Comparison of ENCODE assay signal across 16 cellular contexts in the genomic region with DNA sequence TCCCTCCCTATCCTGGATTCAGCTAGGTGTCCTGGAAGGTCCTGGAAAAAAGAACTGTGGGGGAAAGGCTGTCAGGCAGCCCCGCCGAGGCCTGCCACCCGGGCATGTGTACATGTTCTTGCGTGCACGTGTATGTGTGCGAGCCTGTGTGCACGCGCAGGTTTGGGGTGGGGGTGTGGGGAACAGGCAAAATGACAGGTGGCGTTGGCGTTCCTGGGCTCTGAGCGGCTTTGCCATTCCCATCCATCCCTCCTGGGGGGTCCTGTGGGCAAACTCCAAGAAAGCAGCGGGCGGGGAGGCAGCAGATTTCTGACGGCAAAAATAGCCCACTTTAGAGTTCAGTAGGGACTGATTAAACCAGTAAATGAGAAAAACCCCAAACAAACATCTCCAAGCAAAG. TPM values are rescaled to one million over a fixed set of nuclear protein-coding genes. Genes with fewer than 3 reads are reported as not detected.
DNase-seq lines count a peak whose midpoint lies in the region; ATAC-seq and TF ChIP-seq lines count a peak whose summit lies in the region.
"Had no signal": no experiment of that assay in that cellular context is flagged by ENCODE, and none has a peak within 500 bp of the region (broad histone marks: within the 10 kb centered on the region; RNA-seq: fewer than 3 reads in every experiment).

No MANE protein-coding gene starts in this region.

- no peak overlapping the region for H2BK5ac ChIP-seq in mesendoderm (ENCODE audit: low read length)

- no peak overlapping the region for H3K4me3 ChIP-seq in CD8-positive, alpha-beta T cell (ENCODE audit: low read depth, low read length)
- H3K4me3 ChIP-seq in osteoblast (ENCODE audit: insufficient read depth, low read length) = no peak overlapping the region
- H3K4me3 ChIP-seq in adrenal gland = no peak overlapping the region
- H3K4me3 ChIP-seq in mesendoderm (ENCODE audit: low read length) = no peak overlapping the region

- no peaks in the 10 kb centered on the region for H3K27me3 Mint-ChIP-seq in activated CD4-positive, alpha-beta T cell treated with anti-CD3 and anti-CD28 coated beads, Interleukin-2, amount 10 ng/mL, durations not matched to agents 7 days and 5 days
- H3K27me3 Mint-ChIP-seq in CD8-positive, alpha-beta T cell (ENCODE audit: low read depth) = no peaks in the 10 kb centered on the region

- WGBS in adrenal gland, 4 donors = 90 to 96% (median 95%) methylated on average over 14 of the region's 14 CpGs
- WGBS in mesendoderm (ENCODE audit: extremely low coverage, insufficient coverage, low lambda C conversion rate) = no CpG with 5 or more reads among the region's 14 CpGs

- intact Hi-C loops in CD8-positive, alpha-beta T cell (cut with DNase I, micrococcal nuclease) = no loop called here
- intact Hi-C loops in adrenal gland (cut with DNase I) = no loop called here

- peaks cover 4% of the 10 kb centered on the region for H4K20me1 ChIP-seq in osteoblast (ENCODE audit: insufficient read depth, low read length)

- H2AK5ac ChIP-seq in mesendoderm (ENCODE audit: low read length) = no peak overlapping the region

- no peaks in the 10 kb centered on the region for H3K79me1 ChIP-seq in mesendoderm (ENCODE audit: low read length)

- H3K9ac ChIP-seq in mesendoderm (ENCODE audit: low read length) = no peak overlapping the region

- H3K36me3 Mint-ChIP-seq in activated CD4-positive, alpha-beta T cell treated with anti-CD3 and anti-CD28 coated beads, Interleukin-2, amount 10 ng/mL, durations not matched to agents 7 days and 5 days (ENCODE audit: low read depth) = peaks cover 8% of the 10 kb centered on the region
- H3K36me3 Mint-ChIP-seq in CD8-positive, alpha-beta T cell = peaks cover 9% of the 10 kb centered on the region

- no peak overlapping the region for H3K4me3 Mint-ChIP-seq in activated CD4-positive, alpha-beta T cell treated with anti-CD3 and anti-CD28 coated beads, Interleukin-2, amount 10 ng/mL, durations not matched to agents 7 days and 5 days
- H3K4me3 Mint-ChIP-seq in CD8-positive, alpha-beta T cell = peak overlapping the region; percentile 76
- H3K4me3 Mint-ChIP-seq: CD14-positive monocyte had no signal

- POLR2A ChIA-PET in activated CD4-positive, alpha-beta T cell treated with anti-CD3 and anti-CD28 coated beads, Interleukin-2, amount 10 ng/mL, durations not matched to agents 7 days and 5 days (lab: Charles Lee) = no interaction called here
- POLR2A ChIA-PET in CD8-positive, alpha-beta T cell (lab: Charles Lee) = no interaction called here

- H3K79me2 ChIP-seq in osteoblast (ENCODE audit: insufficient read depth, low read length) = no peaks in the 10 kb centered on the region
- no peaks in the 10 kb centered on the region for H3K79me2 ChIP-seq in mesendoderm (ENCODE audit: control insufficient read depth, insufficient read depth, low read length)

- H3K36me3 ChIP-seq in CD8-positive, alpha-beta T cell (ENCODE audit: insufficient read depth, low read length) = no peaks in the 10 kb centered on the region
- H3K36me3 ChIP-seq in osteoblast (ENCODE audit: insufficient read depth, low read length) = no peaks in the 10 kb centered on the region
- no peaks in the 10 kb centered on the region for H3K36me3 ChIP-seq in adrenal gland (replicated peaks in 1 of 2)
- H3K36me3 ChIP-seq in mesendoderm (ENCODE audit: control insufficient read depth, insufficient read depth, low read length) = no peaks in the 10 kb centered on the region

- H3K4me2 ChIP-seq in osteoblast (ENCODE audit: insufficient read depth, low read length) = no peak overlapping the region
- H3K4me2 ChIP-seq in mesendoderm (ENCODE audit: low read length) = no peak overlapping the region

- no peak overlapping the region for H2AFZ ChIP-seq in osteoblast (ENCODE audit: low read length)

- H2BK120ac ChIP-seq in mesendoderm (ENCODE audit: low read depth, low read length) = no peak overlapping the region

- H3K27ac ChIP-seq in CD8-positive, alpha-beta T cell (ENCODE audit: low read depth, low read length) = no peak overlapping the region
- H3K27ac ChIP-seq in osteoblast (ENCODE audit: low read depth, low read length) (no peak overlapping the region), adrenal gland (no peak overlapping the region), mesendoderm (ENCODE audit: low read depth, low read length) (no peak overlapping the region)

- H3K9me3 Mint-ChIP-seq in activated CD4-positive, alpha-beta T cell treated with anti-CD3 and anti-CD28 coated beads, Interleukin-2, amount 10 ng/mL, durations not matched to agents 7 days and 5 days = no peaks in the 10 kb centered on the region
- no peaks in the 10 kb centered on the region for H3K9me3 Mint-ChIP-seq in CD8-positive, alpha-beta T cell

- no peak overlapping the region for H3K18ac ChIP-seq in mesendoderm (ENCODE audit: low read length)

- H3K4ac ChIP-seq in mesendoderm (ENCODE audit: low read depth, low read length) = no peak overlapping the region

- H3K27me3 ChIP-seq in CD8-positive, alpha-beta T cell (ENCODE audit: insufficient read depth, low read length) = no peaks in the 10 kb centered on the region
- H3K27me3 ChIP-seq in osteoblast (ENCODE audit: insufficient read depth, low read length) (no peaks in the 10 kb centered on the region), adrenal gland (no peaks in the 10 kb centered on the region), mesendoderm (ENCODE audit: insufficient read depth, low read length, poor library complexity) (no peaks in the 10 kb centered on the region)

- peaks cover 50% of the 10 kb centered on the region for H3K4me1 Mint-ChIP-seq in activated CD4-positive, alpha-beta T cell treated with anti-CD3 and anti-CD28 coated beads, Interleukin-2, amount 10 ng/mL, durations not matched to agents 7 days and 5 days
- H3K4me1 Mint-ChIP-seq in CD8-positive, alpha-beta T cell (ENCODE audit: low read depth) = peaks cover 20% of the 10 kb centered on the region

- H3K56ac ChIP-seq in mesendoderm (ENCODE audit: low read length) = no peak overlapping the region

- no peaks in the 10 kb centered on the region for H3K9me3 ChIP-seq in CD8-positive, alpha-beta T cell (ENCODE audit: low read length)
- H3K9me3 ChIP-seq in osteoblast (ENCODE audit: low read depth, low read length) (no peaks in the 10 kb centered on the region), adrenal gland (replicated peaks in 1 of 3) (no peaks in the 10 kb centered on the region)

- H3K23ac ChIP-seq in mesendoderm (ENCODE audit: low read length) = no peak overlapping the region

- TF ChIP-seq POLR2A in adrenal gland (IDR thresholded peaks at IDR 0.05) = no peak

- DNase-seq in activated CD4-positive, alpha-beta T cell treated with anti-CD3 and anti-CD28 coated beads, Interleukin-2, amount 10 ng/mL, durations not matched to agents 7 days and 5 days = no peak
- DNase-seq in activated CD4-positive, alpha-beta T cell treated with anti-CD3 and anti-CD28 coated beads for 1 hour = no peak
- no peak for DNase-seq in CD8-positive, alpha-beta T cell
- DNase-seq in cerebellar cortex (ENCODE audit: low spot score) (peak; percentile 48), osteoblast (ENCODE audit: insufficient read length, low spot score, missing footprints) (peak; percentile 74), adrenal gland (no peak), NCI-H187 treated with DMSO at 0.1 percent for 48 hours (lab: John Stamatoyannopoulos, UW) (no peak), mesendoderm (no peak)
- DNase-seq: KBM-7; NCI-H1436 treated with DMSO at 0.1 percent for 48 hours; NCI-H2081 treated with DMSO at 0.1 percent for 48 hours; NCI-H345; NCI-H526 treated with DMSO at 0.1 percent for 48 hours; NK-92 treated with Interleukin-12 subunit alpha and Interleukin-12 subunit beta, amount 100 ng/mL, for 24 hours had no signal

- peaks cover 17% of the 10 kb centered on the region for H3K4me1 ChIP-seq in CD8-positive, alpha-beta T cell (ENCODE audit: insufficient read depth, low read length)
- H3K4me1 ChIP-seq in osteoblast (ENCODE audit: insufficient read depth, low read length) = no peaks in the 10 kb centered on the region
- no peaks in the 10 kb centered on the region for H3K4me1 ChIP-seq in adrenal gland (replicated peaks in 1 of 2)
- peaks cover 5% of the 10 kb centered on the region for H3K4me1 ChIP-seq in mesendoderm (ENCODE audit: control insufficient read depth, low read depth, low read length)

- H4K8ac ChIP-seq in mesendoderm (ENCODE audit: low read depth, low read length) = no peak overlapping the region

- CTCF ChIA-PET in activated CD4-positive, alpha-beta T cell treated with anti-CD3 and anti-CD28 coated beads, Interleukin-2, amount 10 ng/mL, durations not matched to agents 7 days and 5 days (lab: Charles Lee) = interaction anchor here (0.8 to 1.6 kb wide), 3 partner anchors 10 to 260 kb away, joined by 3 to 4 read pairs (median 3); no protein-coding TSS in a partner anchor
- CTCF ChIA-PET in CD8-positive, alpha-beta T cell (lab: Charles Lee) = interaction anchor here (1.1 kb wide), 1 partner anchor 21 kb away, joined by 4 read pairs; no protein-coding TSS in a partner anchor

- no peak for ATAC-seq in CD8-positive, alpha-beta T cell

- no peak for TF ChIP-seq CTCF in CD8-positive, alpha-beta T cell (IDR thresholded peaks at IDR 0.05)
- TF ChIP-seq CTCF in osteoblast (IDR thresholded peaks at IDR 0.05; ENCODE audit: extremely low read depth, low read depth, low read length) = no peak
- TF ChIP-seq CTCF in adrenal gland (IDR thresholded peaks at IDR 0.05) = no peak

- H3K27ac Mint-ChIP-seq in activated CD4-positive, alpha-beta T cell treated with anti-CD3 and anti-CD28 coated beads, Interleukin-2, amount 10 ng/mL, durations not matched to agents 7 days and 5 days = peak overlapping the region; percentile 96
- no peak overlapping the region for H3K27ac Mint-ChIP-seq in CD8-positive, alpha-beta T cell

- H2BK15ac ChIP-seq in mesendoderm (replicated peaks; ENCODE audit: low read depth) = no peak overlapping the region

- H4K5ac ChIP-seq in mesendoderm (ENCODE audit: low read length) = no peak overlapping the region

RNA-seq across cellular contexts. Expression of a gene that starts 35.6 kb away (rescaled TPM):
- total RNA-seq in activated CD4-positive, alpha-beta T cell treated with anti-CD3 and anti-CD28 coated beads, Interleukin-2, amount 10 ng/mL, durations not matched to agents 7 days and 5 days = not detected
- not detected for total RNA-seq in CD8-positive, alpha-beta T cell
- not detected in 2 replicates for total RNA-seq in osteoblast
- under 1 TPM in 1 of 8 donors, not detected in 7; 0.15 TPM for total RNA-seq in adrenal gland
- under 1 TPM in 1 of 3 donors, not detected in 2; 0.10 TPM for polyA plus RNA-seq in adrenal gland
- 0.15 TPM for polyA plus RNA-seq in mesendoderm (2013, experiment 1 of 2)
- 0.35 TPM for polyA plus RNA-seq in mesendoderm (2013, experiment 2 of 2)
- total RNA-seq: H4 had no signal
- polyA plus RNA-seq: CD14-positive monocyte had no signal

Comparison
In these comparisons a context has a peak if more than half of its experiments do, and no peak if none do; other contexts are left out.
1. DNase-seq: peak in cerebellar cortex (single experiment) and osteoblast (single experiment); none in activated CD4-positive, alpha-beta T cell treated with anti-CD3 and anti-CD28 coated beads, Interleukin-2, amount 10 ng/mL, durations not matched to agents 7 days and 5 days (single experiment), activated CD4-positive, alpha-beta T cell treated with anti-CD3 and anti-CD28 coated beads for 1 hour (single experiment), CD8-positive, alpha-beta T cell (0 of 7), adrenal gland (0 of 7), NCI-H187 treated with DMSO at 0.1 percent for 48 hours (single experiment) and mesendoderm (single experiment).